21 cellular contexts compared by ENCODE assay signal in genomic region chr20:61056627-61057312, GRCh38.
"Had no signal": no experiment of that assay in that cellular context is flagged by ENCODE, and none has a peak within 500 bp of the region (broad histone marks: within the 10 kb centered on the region; RNA-seq: fewer than 3 reads in every experiment).

No MANE protein-coding gene starts in this region.

- ATAC-seq: esophagus mucosa; lower lobe of right lung; natural killer cell treated with Interleukin-12 subunit alpha and Interleukin-12 subunit beta and Interleukin-15 and Interleukin-18, amount 100 ng/mL, for 72 hours; right cardiac atrium; stimulated activated naive B cell treated with anti-CD40 and anti-IgM and Interleukin-4, amounts not matched to agents 10 μg/mL and 1 μg/mL and 100 μg/mL, for 72 hours; stimulated activated naive CD8-positive, alpha-beta T cell treated with anti-CD3 and anti-CD28 coated beads, Interleukin-15, amount 100 ng/mL, for 72 hours had no signal

- H3K4me1 Mint-ChIP-seq: memory B cell; stimulated activated naive B cell treated with anti-CD40 and anti-IgM and Interleukin-4, amounts not matched to agents 10 μg/mL and 1 μg/mL and 100 μg/mL, for 72 hours; stimulated activated naive CD8-positive, alpha-beta T cell treated with anti-CD3 and anti-CD28 coated beads, Interleukin-15, amount 100 ng/mL, for 72 hours had no signal

- DNase-seq: cortex of kidney; dorsolateral prefrontal cortex; effector memory CD4-positive, alpha-beta T cell; left ventricle myocardium inferior; lower lobe of right lung; midbrain; nucleus accumbens; ovary; right cardiac atrium; stimulated activated CD4-positive, alpha-beta T cell treated with anti-CD3 and anti-CD28 coated beads, Interleukin-2, amount 100 ng/mL, for 24 hours; stimulated activated CD4-positive, alpha-beta T cell treated with anti-CD3 and anti-CD28 coated beads, Interleukin-4, amount 100 ng/mL, for 4 hours; stimulated activated naive B cell treated with anti-CD40 and anti-IgM and Interleukin-4, amounts not matched to agents 10 μg/mL and 1 μg/mL and 100 μg/mL, for 72 hours; stimulated activated naive CD8-positive, alpha-beta T cell treated with anti-CD3 and anti-CD28 coated beads, Interleukin-15, amount 100 ng/mL, for 72 hours; substantia nigra; transverse colon had no signal

- H3K4me3 ChIP-seq: dorsolateral prefrontal cortex, left ventricle myocardium inferior, lower lobe of right lung, neural progenitor cell, ovary, skin epidermis, thoracic aorta, transverse colon had no signal

- H3K27ac Mint-ChIP-seq: memory B cell; natural killer cell treated with Interleukin-12 subunit alpha and Interleukin-12 subunit beta and Interleukin-15 and Interleukin-18, amount 100 ng/mL, for 72 hours; neural progenitor cell; stimulated activated naive B cell treated with anti-CD40 and anti-IgM and Interleukin-4, amounts not matched to agents 10 μg/mL and 1 μg/mL and 100 μg/mL, for 72 hours; stimulated activated naive CD8-positive, alpha-beta T cell treated with anti-CD3 and anti-CD28 coated beads, Interleukin-15, amount 100 ng/mL, for 72 hours had no signal

- H3K36me3 Mint-ChIP-seq: memory B cell; natural killer cell treated with Interleukin-12 subunit alpha and Interleukin-12 subunit beta and Interleukin-15 and Interleukin-18, amount 100 ng/mL, for 72 hours; neural progenitor cell; stimulated activated naive B cell treated with anti-CD40 and anti-IgM and Interleukin-4, amounts not matched to agents 10 μg/mL and 1 μg/mL and 100 μg/mL, for 72 hours had no signal

- H3K4me2 ChIP-seq: neural progenitor cell had no signal

- H3K27ac ChIP-seq: dorsolateral prefrontal cortex, left ventricle myocardium inferior, lower lobe of right lung, neural progenitor cell, ovary, skin epidermis, thoracic aorta had no signal

- H2AFZ ChIP-seq: neural progenitor cell had no signal

- H3K27me3 Mint-ChIP-seq: memory B cell; natural killer cell treated with Interleukin-12 subunit alpha and Interleukin-12 subunit beta and Interleukin-15 and Interleukin-18, amount 100 ng/mL, for 72 hours; stimulated activated naive B cell treated with anti-CD40 and anti-IgM and Interleukin-4, amounts not matched to agents 10 μg/mL and 1 μg/mL and 100 μg/mL, for 72 hours; stimulated activated naive CD8-positive, alpha-beta T cell treated with anti-CD3 and anti-CD28 coated beads, Interleukin-15, amount 100 ng/mL, for 72 hours had no signal

- H3K36me3 ChIP-seq: left ventricle myocardium inferior, lower lobe of right lung, neural progenitor cell, ovary, thoracic aorta, transverse colon had no signal

- H3K9ac ChIP-seq: neural progenitor cell had no signal

- H3K9me3 Mint-ChIP-seq: natural killer cell treated with Interleukin-12 subunit alpha and Interleukin-12 subunit beta and Interleukin-15 and Interleukin-18, amount 100 ng/mL, for 72 hours had no signal

- H3K27me3 ChIP-seq: ovary, transverse colon had no signal

- H3K9me3 ChIP-seq: left ventricle myocardium inferior, lower lobe of right lung, ovary, thoracic aorta, transverse colon had no signal

- H3K4me1 ChIP-seq: left ventricle myocardium inferior, lower lobe of right lung, transverse colon had no signal

- H3K4me3 Mint-ChIP-seq: memory B cell; natural killer cell treated with Interleukin-12 subunit alpha and Interleukin-12 subunit beta and Interleukin-15 and Interleukin-18, amount 100 ng/mL, for 72 hours; neural progenitor cell; stimulated activated naive B cell treated with anti-CD40 and anti-IgM and Interleukin-4, amounts not matched to agents 10 μg/mL and 1 μg/mL and 100 μg/mL, for 72 hours; stimulated activated naive CD8-positive, alpha-beta T cell treated with anti-CD3 and anti-CD28 coated beads, Interleukin-15, amount 100 ng/mL, for 72 hours had no signal
